ENCODE assay signal across 21 cellular contexts in genomic region chr4:67687639-67688038, GRCh38. TPM values are rescaled to one million over a fixed set of nuclear protein-coding genes. Genes with fewer than 3 reads are reported as not detected.
A peak's percentile ranks its signal among the peaks of the same experiment; 100 is the strongest.
DNase-seq lines count a peak whose midpoint lies in the region; ATAC-seq and TF ChIP-seq lines count a peak whose summit lies in the region.
"Had no signal": no experiment of that assay in that cellular context is flagged by ENCODE, and none has a peak within 500 bp of the region (broad histone marks: within the 10 kb centered on the region; RNA-seq: fewer than 3 reads in every experiment).

No MANE protein-coding gene starts in this region.

- no peaks in the 10 kb centered on the region for H3K27me3 ChIP-seq in mesenchymal stem cell (ENCODE audit: control insufficient read depth in 1 of 2, insufficient read depth in 1 of 2, low read length in 2 of 2)

- peaks cover 8% of the 10 kb centered on the region for H3K9me3 ChIP-seq in mesenchymal stem cell (ENCODE audit: control insufficient read depth, low read length)

- H3K4me2 ChIP-seq in mesenchymal stem cell (ENCODE audit: low read length, poor library complexity, severe bottlenecking): no peak overlapping the region

- TF ChIP-seq CTCF in AG09309 (IDR thresholded peaks at IDR 0.05; ENCODE audit: control insufficient read depth, insufficient read depth, low read depth, low read length, missing control alignments): no peak
- TF ChIP-seq CTCF in cardiac fibroblast (IDR thresholded peaks at IDR 0.05; ENCODE audit: low read depth, low read length): no peak

- no peak overlapping the region for H2BK12ac ChIP-seq in mesenchymal stem cell (ENCODE audit: low read length in 2 of 2)

- peaks cover 16% of the 10 kb centered on the region for H3K79me1 ChIP-seq in mesenchymal stem cell (replicated peaks; ENCODE audit: low read length, poor library complexity, severe bottlenecking)

- no peak overlapping the region for H2AK5ac ChIP-seq in mesenchymal stem cell (ENCODE audit: low read length, severe bottlenecking)

- H3K4ac ChIP-seq in mesenchymal stem cell (ENCODE audit: low read depth in 1 of 2, low read length in 2 of 2): no peak overlapping the region

- no peak overlapping the region for H3K18ac ChIP-seq in mesenchymal stem cell (ENCODE audit: low read depth in 1 of 2, low read length in 2 of 2)

- no peak overlapping the region for H4K8ac ChIP-seq in mesenchymal stem cell (ENCODE audit: low read length)

- DNase-seq in AG09309 (ENCODE audit: low read depth) (peak; percentile 28), LHCN-M2 (ENCODE audit: low read depth) (peak; percentile 22), cardiac fibroblast (ENCODE audit: low read depth in 2 of 2) (peak; percentile 18 to 31), mesenchymal stem cell (peak; percentile 18), anterior cingulate cortex (lab: John Stamatoyannopoulos, UW) (no peak), NCI-H2081 treated with DMSO at 0.1 percent for 48 hours (lab: John Stamatoyannopoulos, UW) (no peak)
- DNase-seq: activated CD4-positive, alpha-beta T cell treated with anti-CD3 and anti-CD28 coated beads, Interleukin-2, amount 10 ng/mL, durations not matched to agents 7 days and 5 days; activated naive CD4-positive, alpha-beta T cell; aorta; CD8-positive, alpha-beta T cell; DMS53; endodermal cell; foreskin melanocyte; HCEC 1CT; left cardiac atrium; NCI-H187 treated with DMSO at 0.1 percent for 48 hours; small intestine; stimulated activated CD4-positive, alpha-beta T cell treated with anti-CD3 and anti-CD28 coated beads, Interleukin-4, amount 100 ng/mL, for 1 hour; SW 1271 had no signal

- no peak overlapping the region for H2AFZ ChIP-seq in mesenchymal stem cell (ENCODE audit: low read depth, low read length)

- H2BK15ac ChIP-seq in mesenchymal stem cell (ENCODE audit: low read depth, poor library complexity, severe bottlenecking): no peak overlapping the region

- H2BK120ac ChIP-seq in mesenchymal stem cell (ENCODE audit: low read depth, low read length): no peak overlapping the region

- no peak overlapping the region for H3K4me3 ChIP-seq in AG09309 (ENCODE audit: control insufficient read depth, low read depth, low read length)
- no peak overlapping the region for H3K4me3 ChIP-seq in cardiac fibroblast (replicated peaks in 1 of 2; ENCODE audit: low read depth in 2 of 2, low read length in 2 of 2)
- H3K4me3 ChIP-seq in mesenchymal stem cell (ENCODE audit: insufficient read depth in 1 of 2, low read depth in 1 of 2, low read length in 2 of 2): no peak overlapping the region

- no peak overlapping the region for H2BK5ac ChIP-seq in mesenchymal stem cell (ENCODE audit: low read depth, low read length, poor library complexity, severe bottlenecking)

- H3K36me3 ChIP-seq in mesenchymal stem cell (ENCODE audit: control insufficient read depth in 1 of 2, insufficient read depth in 2 of 2, low read depth in 1 of 2, low read length in 2 of 2): peaks cover 11 to 28% of the 10 kb centered on the region in 2 experiments

- no peak overlapping the region for H4K91ac ChIP-seq in mesenchymal stem cell (ENCODE audit: low read length)

- 90% methylated on average over 1 of the region's 4 CpGs for WGBS in mesenchymal stem cell

- H3K27ac ChIP-seq in mesenchymal stem cell (ENCODE audit: low read length, poor library complexity, severe bottlenecking): no peak overlapping the region

- H3K23ac ChIP-seq in mesenchymal stem cell (ENCODE audit: low read length in 2 of 2): no peak overlapping the region

- H3K4me1 ChIP-seq in mesenchymal stem cell (ENCODE audit: control insufficient read depth, insufficient read depth, low read depth, low read length): no peaks in the 10 kb centered on the region

- ATAC-seq in GM19395 (IDR thresholded peaks at IDR 0.05; ENCODE audit: unreplicated experiment) (no peak), HG03520 (IDR thresholded peaks at IDR 0.05; ENCODE audit: unreplicated experiment) (no peak)
- ATAC-seq: CD8-positive, alpha-beta T cell; left cardiac atrium had no signal

- H3K14ac ChIP-seq in mesenchymal stem cell (ENCODE audit: low read length in 2 of 2): no peak overlapping the region

- peak overlapping the region; percentile 39 for H3K9ac ChIP-seq in mesenchymal stem cell (ENCODE audit: low read length)

RNA-seq across cellular contexts. Expression of gene UBA6, which starts 13.3 kb away (rescaled TPM):
- total RNA-seq in LHCN-M2 (2014; rRNA removed): 174 and 295 TPM in 2 replicates
- polyA plus RNA-seq in LHCN-M2 (2012): 13.9 TPM
- 29.8 TPM for polyA plus RNA-seq in mesenchymal stem cell (2013, experiment 1 of 2)
- 28.6 TPM for polyA plus RNA-seq in mesenchymal stem cell (2013, experiment 2 of 2)

Comparison
In these comparisons a context has a peak if more than half of its experiments do, and no peak if none do; other contexts are left out.
1. DNase-seq: peak in AG09309 (single experiment), LHCN-M2 (single experiment), cardiac fibroblast (2 of 2) and mesenchymal stem cell (single experiment); none in anterior cingulate cortex (0 of 58) and NCI-H2081 treated with DMSO at 0.1 percent for 48 hours (single experiment).